ENCODE assay signal across 8 cellular contexts in genomic region chr6:99520855-99521556, GRCh38. TPM values are rescaled to one million over a fixed set of nuclear protein-coding genes. Genes with fewer than 3 reads are reported as not detected.
A peak's percentile ranks its signal among the peaks of the same experiment; 100 is the strongest.
DNase-seq lines count a peak whose midpoint lies in the region; ATAC-seq and TF ChIP-seq lines count a peak whose summit lies in the region.

No MANE protein-coding gene starts in this region.

- H3K9ac ChIP-seq in muscle layer of colon (ENCODE audit: low read length): peak overlapping the region; percentile 90

- H3K4me1 Mint-ChIP-seq in activated T-cell treated with anti-CD3 and anti-CD28 coated beads, Interleukin-2, amount 50 U/mL, for 4 hours (ENCODE audit: low read depth): peaks cover 18% of the 10 kb centered on the region
- H3K4me1 Mint-ChIP-seq in stimulated activated effector memory CD8-positive, alpha-beta T cell treated with anti-CD3 and anti-CD28 coated beads, Interleukin-12 subunit alpha, Interleukin-12 subunit beta, amount 100 ng/mL, for 72 hours: peaks cover 25% of the 10 kb centered on the region

- H3K36me3 ChIP-seq in muscle layer of colon (ENCODE audit: insufficient read depth, low read length): no peaks in the 10 kb centered on the region

- ATAC-seq in GM21723 (IDR thresholded peaks at IDR 0.05; ENCODE audit: unreplicated experiment): peak; percentile 96
- peak; percentile 93 for ATAC-seq in activated T-cell treated with anti-CD3 and anti-CD28 coated beads, Interleukin-2, amount 50 U/mL, for 4 hours
- peak; percentile 95 for ATAC-seq in stimulated activated effector memory CD8-positive, alpha-beta T cell treated with anti-CD3 and anti-CD28 coated beads, Interleukin-12 subunit alpha, Interleukin-12 subunit beta, amount 100 ng/mL, for 72 hours

- H3K9me3 Mint-ChIP-seq in activated T-cell treated with anti-CD3 and anti-CD28 coated beads, Interleukin-2, amount 50 U/mL, for 4 hours: no peaks in the 10 kb centered on the region
- no peaks in the 10 kb centered on the region for H3K9me3 Mint-ChIP-seq in stimulated activated effector memory CD8-positive, alpha-beta T cell treated with anti-CD3 and anti-CD28 coated beads, Interleukin-12 subunit alpha, Interleukin-12 subunit beta, amount 100 ng/mL, for 72 hours

- in situ Hi-C loops in KBM-7 (cut with MboI; ENCODE audit: low pct_unique_long_range_greater_than_20kb, low sequenced_read_pairs): no loop called here

- no peaks in the 10 kb centered on the region for H3K27me3 Mint-ChIP-seq in activated T-cell treated with anti-CD3 and anti-CD28 coated beads, Interleukin-2, amount 50 U/mL, for 4 hours (ENCODE audit: low read depth)

- no peaks in the 10 kb centered on the region for H3K36me3 Mint-ChIP-seq in activated T-cell treated with anti-CD3 and anti-CD28 coated beads, Interleukin-2, amount 50 U/mL, for 4 hours (ENCODE audit: insufficient read depth)
- peaks cover 11% of the 10 kb centered on the region for H3K36me3 Mint-ChIP-seq in stimulated activated effector memory CD8-positive, alpha-beta T cell treated with anti-CD3 and anti-CD28 coated beads, Interleukin-12 subunit alpha, Interleukin-12 subunit beta, amount 100 ng/mL, for 72 hours

- H3K27me3 ChIP-seq in muscle layer of colon (ENCODE audit: control insufficient read depth in 1 of 2, insufficient read depth in 2 of 2, low read length in 2 of 2): no peaks in the 10 kb centered on the region

- H3K4me1 ChIP-seq in muscle layer of colon (ENCODE audit: insufficient read depth, low read length): peaks cover 14% of the 10 kb centered on the region

- peak overlapping the region; percentile 75 for H3K27ac ChIP-seq in muscle layer of colon (ENCODE audit: low read depth, low read length)

- peak overlapping the region; percentile 92 for H3K4me3 Mint-ChIP-seq in activated T-cell treated with anti-CD3 and anti-CD28 coated beads, Interleukin-2, amount 50 U/mL, for 4 hours
- H3K4me3 Mint-ChIP-seq in stimulated activated effector memory CD8-positive, alpha-beta T cell treated with anti-CD3 and anti-CD28 coated beads, Interleukin-12 subunit alpha, Interleukin-12 subunit beta, amount 100 ng/mL, for 72 hours: peak overlapping the region; percentile 97

- peak overlapping the region; percentile 63 to 99 for H3K4me3 ChIP-seq in muscle layer of colon (ENCODE audit: low read depth in 1 of 2, low read length in 2 of 2)

- H3K9me3 ChIP-seq in muscle layer of colon (ENCODE audit: low read length): no peaks in the 10 kb centered on the region

- peak; percentile 90 for TF ChIP-seq POLR2A in erythroblast (IDR thresholded peaks at IDR 0.05; ENCODE audit: low read length)

- peak overlapping the region; percentile 97 for H3K27ac Mint-ChIP-seq in stimulated activated effector memory CD8-positive, alpha-beta T cell treated with anti-CD3 and anti-CD28 coated beads, Interleukin-12 subunit alpha, Interleukin-12 subunit beta, amount 100 ng/mL, for 72 hours

- peak; percentile 91 for DNase-seq in Daoy (ENCODE audit: low read depth)
- DNase-seq in KBM-7: peak; percentile 92
- peak; percentile 55 for DNase-seq in activated T-cell treated with anti-CD3 and anti-CD28 coated beads, Interleukin-2, amount 50 U/mL, for 4 hours
- DNase-seq in erythroblast (lab: John Stamatoyannopoulos, UW): peak; percentile 84 to 88
- peak; percentile 57 to 89 for DNase-seq in stimulated activated effector memory CD8-positive, alpha-beta T cell treated with anti-CD3 and anti-CD28 coated beads, Interleukin-12 subunit alpha, Interleukin-12 subunit beta, amount 100 ng/mL, for 72 hours (ENCODE audit: low spot score in 2 of 2)

TF ChIP-seq in PFSK-1, 5 proteins besides CTCF, POLR2A, EP300 and RAD21:
- TF ChIP-seq TAF1 (IDR thresholded peaks at IDR 0.05; ENCODE audit: borderline replicate concordance, insufficient read depth, low read length) (peak; percentile 43; the same call in 1 of the 2 replicates), FOXP2 (optimal IDR thresholded peaks at IDR 0.05; ENCODE audit: borderline replicate concordance, extremely low read depth, extremely low read length, insufficient read depth) (peak; percentile 62), POLR2AphosphoS5 (IDR thresholded peaks at IDR 0.05; ENCODE audit: low read depth, low read length) (peak; percentile 98), REST (IDR thresholded peaks at IDR 0.05; ENCODE audit: insufficient read depth in 1 of 2, low read depth in 2 of 2, low read length in 2 of 2) (peak in 1 of 2 experiments; percentile 4; a peak in 1 of 4 replicates), SIN3A (IDR thresholded peaks at IDR 0.05; ENCODE audit: borderline replicate concordance, insufficient read depth, low read length) (0 out of 2 replicates have a peak, but pooled peaks have one; percentile 19)
TF ChIP-seq in PFSK-1: peak in this region for 5.

RNA-seq across cellular contexts. Expression of gene USP45, which starts 5.8 kb away (rescaled TPM):
- total RNA-seq in Daoy (2014; rRNA removed; shearing (Covaris generic)): 12.1 and 15.9 TPM in 2 replicates
- 6.1 TPM for polyA plus RNA-seq in PFSK-1 (2012; ENCODE audit: insufficient read length, low read depth)
- total RNA-seq in activated T-cell treated with anti-CD3 and anti-CD28 coated beads, Interleukin-2, amount 50 U/mL, for 4 hours: 10 to 100 TPM in 2 of 3 donors, 1 to 10 TPM in 1; 10.0 to 10.2 (median 10.1) TPM

RNA-seq across cellular contexts. Expression of gene CCNC, which starts 47.5 kb away (rescaled TPM):
- 136 and 157 TPM in 2 replicates for total RNA-seq in Daoy (2014; rRNA removed; shearing (Covaris generic))
- 47.2 TPM for polyA plus RNA-seq in PFSK-1 (2012; ENCODE audit: insufficient read length, low read depth)
- 10 to 100 TPM; 77.9 to 83.7 (median 78.1) TPM for total RNA-seq in activated T-cell treated with anti-CD3 and anti-CD28 coated beads, Interleukin-2, amount 50 U/mL, for 4 hours

Comparison
In these comparisons a context has a peak if more than half of its experiments do, and no peak if none do; other contexts are left out.
1. Peak in every context shown above with its lines: DNase-seq, ATAC-seq, H3K4me3 ChIP-seq and H3K27ac ChIP-seq.